In genomic region chr9:136762915-136763648, GRCh38 we compare ENCODE assay signal across 8 cellular contexts. TPM values are rescaled to one million over a fixed set of nuclear protein-coding genes. Genes with fewer than 3 reads are reported as not detected.
DNase-seq lines count a peak whose midpoint lies in the region; ATAC-seq and TF ChIP-seq lines count a peak whose summit lies in the region.

No MANE protein-coding gene starts in this region.

- H3K9me3 ChIP-seq in gastroesophageal sphincter: no peaks in the 10 kb centered on the region

- no peak for TF ChIP-seq CTCF in gastroesophageal sphincter (IDR thresholded peaks at IDR 0.05)

- H3K36me3 ChIP-seq in gastroesophageal sphincter: no peaks in the 10 kb centered on the region

- DNase-seq in NCI-H1417 (lab: John Stamatoyannopoulos, UW) (peak; percentile 44 to 80 (median 70)), NCI-H1417 treated with DMSO at 0.1 percent for 48 hours (lab: John Stamatoyannopoulos, UW) (no peak), T-helper 1 cell (peak in 3 of 5 donors; percentile 21 to 38 (median 24))
- DNase-seq in stimulated activated CD4-positive, alpha-beta T cell treated with anti-CD3 and anti-CD28 coated beads, Interleukin-4, amount 100 ng/mL, for 4 hours: peak; percentile 26 to 53

- ATAC-seq in gastroesophageal sphincter (peak; percentile 17), HG02885 (IDR thresholded peaks at IDR 0.05; ENCODE audit: poor library complexity, unreplicated experiment) (no peak), GM21526 (IDR thresholded peaks at IDR 0.05; ENCODE audit: low FRiP score, unreplicated experiment) (no peak), GM18868 (IDR thresholded peaks at IDR 0.05; ENCODE audit: unreplicated experiment) (no peak)

- TF ChIP-seq POLR2A in gastroesophageal sphincter (IDR thresholded peaks at IDR 0.05): no peak

- peaks cover 0 to 10% (median 0%) of the 10 kb centered on the region in 3 donors for H3K4me1 ChIP-seq in gastroesophageal sphincter

- WGBS in gastroesophageal sphincter (ENCODE audit: low coverage in 1 of 2), 2 donors: 25% methylated on average over 2 of the region's 37 CpGs; no CpG with 5 or more reads in 1 of the 2 donors

- TF ChIP-seq EP300 in gastroesophageal sphincter (IDR thresholded peaks at IDR 0.05): no peak

- no peak overlapping the region for H3K4me3 ChIP-seq in gastroesophageal sphincter

- H3K27me3 ChIP-seq in gastroesophageal sphincter: peaks cover 76% of the 10 kb centered on the region

- H3K27ac ChIP-seq in gastroesophageal sphincter: no peak overlapping the region

RNA-seq across cellular contexts. Expression of gene LCN15, which starts 1.2 kb away (rescaled TPM):
- not detected for total RNA-seq in gastroesophageal sphincter

RNA-seq across cellular contexts. Expression of gene LCN8, which starts 5.0 kb away (rescaled TPM):
- not detected for total RNA-seq in gastroesophageal sphincter

RNA-seq across cellular contexts. Expression of gene LCN6, which starts 14.8 kb away (rescaled TPM):
- 10 to 100 TPM; 16.2 to 31.4 (median 22.7) TPM for total RNA-seq in gastroesophageal sphincter

RNA-seq across cellular contexts. Expression of gene LCN10, which starts 20.3 kb away (rescaled TPM):
- 10 to 100 TPM in 2 of 4 donors, 1 to 10 TPM in 2; 3.9 to 16.5 (median 9.9) TPM for total RNA-seq in gastroesophageal sphincter

RNA-seq across cellular contexts. Expression of gene TMEM141, which starts 28.1 kb away (rescaled TPM):
- total RNA-seq in gastroesophageal sphincter: 10 to 100 TPM; 33.0 to 51.5 (median 40.4) TPM
